ENCODE assay signal across 8 cellular contexts in genomic region chr14:90382491-90383125, GRCh38. TPM values are rescaled to one million over a fixed set of nuclear protein-coding genes. Genes with fewer than 3 reads are reported as not detected.
DNase-seq lines count a peak whose midpoint lies in the region; ATAC-seq, FAIRE-seq and TF ChIP-seq lines count a peak whose summit lies in the region.

No MANE protein-coding gene starts in this region.

- H3K27ac ChIP-seq in A549 (peak overlapping the region; percentile 93 to 97), left ventricle myocardium inferior (replicated peaks) (peak overlapping the region; percentile 100), prostate gland (peak overlapping the region; percentile 99 to 100), uterus (peak overlapping the region; percentile 100)

- intact Hi-C loops in left ventricle myocardium inferior (cut with micrococcal nuclease) (no loop called here), prostate gland (cut with DNase I) (loop anchor here (2.0 to 5.0 kb wide), 3 partner anchors 14 to 125 kb away; partner anchors contain the start of genes CALM1, NRDE2 and PSMC1), uterus (cut with DNase I; ENCODE audit: low total_unique reads) (no loop called here)

- H3K4me3 ChIP-seq in A549 (peak overlapping the region; percentile 68), left ventricle myocardium inferior (peak overlapping the region; percentile 79), prostate gland (peak overlapping the region; percentile 49 to 63), uterus (peak overlapping the region; percentile 58 to 61)

- TF ChIP-seq EP300 in A549 (IDR thresholded peaks at IDR 0.05), result no peak

- WGBS in A549 (ENCODE audit: missing lambda C conversion rate), result 1% methylated on average over 33 of the region's 34 CpGs
- WGBS in prostate gland, result under 1% methylated on average over 34 of the region's 34 CpGs

- POLR2A ChIA-PET in A549 (lab: Yijun Ruan, JAX), result interaction anchor here (0.6 to 3.9 kb wide), 7 partner anchors 9 to 81 kb away, joined by 3 to 69 read pairs (median 4); partner anchors contain the start of gene CALM1

- no peaks in the 10 kb centered on the region for H3K27me3 ChIP-seq in left ventricle myocardium inferior (ENCODE audit: low read depth)
- no peaks in the 10 kb centered on the region for H3K27me3 ChIP-seq in prostate gland (replicated peaks; ENCODE audit: insufficient read depth)
- no peaks in the 10 kb centered on the region for H3K27me3 ChIP-seq in uterus

- no peak for TF ChIP-seq RAD21 in A549 (conservative IDR thresholded peaks at IDR 0.05 in 1 of 2, IDR thresholded peaks at IDR 0.05 in 1 of 2)

- H3K4me2 ChIP-seq in A549, result peak overlapping the region; percentile 71

- ATAC-seq in A549 (peak; percentile 54 to 56), GM18867 (IDR thresholded peaks at IDR 0.05; ENCODE audit: unreplicated experiment) (peak; percentile 20), HG03520 (IDR thresholded peaks at IDR 0.05; ENCODE audit: unreplicated experiment) (peak; percentile 8)

- no peaks in the 10 kb centered on the region for H3K36me3 ChIP-seq in left ventricle myocardium inferior
- no peaks in the 10 kb centered on the region for H3K36me3 ChIP-seq in prostate gland
- H3K36me3 ChIP-seq in uterus, result no peaks in the 10 kb centered on the region

- DNase-seq in A549 (ENCODE audit: low read depth in 1 of 2, low spot score in 1 of 2), result peak; percentile 41 to 75
- DNase-seq in RCC 7860 (ENCODE audit: low spot score), result peak; percentile 6
- peak; percentile 62 for DNase-seq in activated naive CD8-positive, alpha-beta T cell treated with anti-CD3 and anti-CD28 coated beads, Interleukin-2, amount 50 U/mL, for 16 hours (ENCODE audit: low read depth, low spot score)
- DNase-seq in left ventricle myocardium inferior, result peak; percentile 63
- peak; percentile 73 for DNase-seq in prostate gland (ENCODE audit: low spot score)
- DNase-seq in uterus, result peak; percentile 82 to 89

- H3K9me3 ChIP-seq in A549, result no peaks in the 10 kb centered on the region
- H3K9me3 ChIP-seq in left ventricle myocardium inferior (replicated peaks), result no peaks in the 10 kb centered on the region
- no peaks in the 10 kb centered on the region for H3K9me3 ChIP-seq in prostate gland
- no peaks in the 10 kb centered on the region for H3K9me3 ChIP-seq in uterus

- TF ChIP-seq POLR2A in A549 (IDR thresholded peaks at IDR 0.05; ENCODE audit: low read length) (no peak; the same call in 1 of the 2 replicates), prostate gland (IDR thresholded peaks at IDR 0.05) (no peak), uterus (IDR thresholded peaks at IDR 0.05) (peak in 1 of 2 donors; percentile 33)

- no peak for FAIRE-seq in A549 (lab: Jason Lieb, UNC)
- no peak for FAIRE-seq in RCC 7860 (lab: Jason Lieb, UNC)

- TF ChIP-seq CTCF in A549 (IDR thresholded peaks at IDR 0.05) (no peak), left ventricle myocardium inferior (IDR thresholded peaks at IDR 0.05; ENCODE audit: borderline replicate concordance) (no peak), prostate gland (IDR thresholded peaks at IDR 0.05) (no peak), uterus (IDR thresholded peaks at IDR 0.05) (no peak)

- CTCF ChIA-PET in A549 (lab: Yijun Ruan, JAX), result interaction anchor here (0.7 to 1.0 kb wide), 3 partner anchors 17 to 48 kb away, joined by 3 to 4 read pairs (median 3); no protein-coding TSS in a partner anchor

- H3K4me1 ChIP-seq in A549 (peaks cover 11% of the 10 kb centered on the region; the same call in 2 of the 3 replicates), left ventricle myocardium inferior (peaks cover 42% of the 10 kb centered on the region), prostate gland (replicated peaks) (peaks cover 9% of the 10 kb centered on the region), uterus (peaks cover 6% of the 10 kb centered on the region in 2 donors)

TF ChIP-seq in A549, 52 proteins besides CTCF, POLR2A, EP300 and RAD21:
- TF ChIP-seq FOXS1 (CRISPR knock-in tag; IDR thresholded peaks at IDR 0.05), result no peak
- TF ChIP-seq HEYL (CRISPR knock-in tag; IDR thresholded peaks at IDR 0.05), result no peak
- TF ChIP-seq RFX5 (IDR thresholded peaks at IDR 0.05), result no peak; the same call in 1 of the 2 replicates
- no peak for TF ChIP-seq NFE2L2 (conservative IDR thresholded peaks at IDR 0.05; ENCODE audit: low read length)
- no peak for TF ChIP-seq ESRRA (IDR thresholded peaks at IDR 0.05; ENCODE audit: borderline replicate concordance, low read length)
- TF ChIP-seq PHF8 (IDR thresholded peaks at IDR 0.05; ENCODE audit: borderline replicate concordance, low read depth), result peak; percentile 87; the same call in 1 of the 2 replicates
- TF ChIP-seq HOXB5 (CRISPR knock-in tag; IDR thresholded peaks at IDR 0.05), result no peak
- 0 out of 2 replicates have a peak, but pooled peaks have one; percentile 26 for TF ChIP-seq HOXA7 (CRISPR knock-in tag; IDR thresholded peaks at IDR 0.05)
- TF ChIP-seq BCL3 (IDR thresholded peaks at IDR 0.05), result peak; percentile 13; the same call in 1 of the 3 replicates
TF ChIP-seq in A549: peak in this region for 3.

RNA-seq across cellular contexts. Expression of gene CALM1, which starts 14.2 kb away (rescaled TPM):
- polyA plus RNA-seq in A549 (2011; rRNA removed) (337 and 451 TPM in 2 replicates), A549 (2017; fragmentation: RNase III; extraction: RNeasy Plus Mini Kit Qiagen cat#74134 plus additional on column Dnase treatment) (374 to 398 TPM (median 385 TPM) in 3 replicates)
- 389 and 431 TPM in 2 replicates for polyA plus RNA-seq in A549 (2012; cell fraction: cytosol; rRNA removed)
- polyA plus RNA-seq in A549 (2012; cell fraction: nucleus; rRNA removed), result 183 and 312 TPM in 2 replicates
- 150 and 191 TPM in 2 replicates for polyA minus RNA-seq in A549 (2011; rRNA and poly(A)+ RNA removed)
- total RNA-seq in left ventricle myocardium inferior (503 TPM), prostate gland (100 to 1,000 TPM; 237 to 287 TPM), uterus (100 to 1,000 TPM; 155 to 248 (median 201) TPM)

RNA-seq across cellular contexts. Expression of gene NRDE2, which starts 50.9 kb away (rescaled TPM):
- 12.7 and 14.7 TPM in 2 replicates for polyA plus RNA-seq in A549 (2011; rRNA removed)
- 7.6 and 7.7 TPM in 2 replicates for polyA plus RNA-seq in A549 (2012; cell fraction: cytosol; rRNA removed)
- 14.7 and 24.3 TPM in 2 replicates for polyA plus RNA-seq in A549 (2012; cell fraction: nucleus; rRNA removed)
- polyA plus RNA-seq in A549 (2017; fragmentation: RNase III; extraction: RNeasy Plus Mini Kit Qiagen cat#74134 plus additional on column Dnase treatment), result 10.2 to 12.5 TPM (median 11.6 TPM) in 3 replicates
- polyA minus RNA-seq in A549 (2011; rRNA and poly(A)+ RNA removed), result 17.8 and 23.2 TPM in 2 replicates
- 10.5 TPM for total RNA-seq in left ventricle myocardium inferior
- total RNA-seq in prostate gland, result 10 to 100 TPM; 18.8 to 21.5 TPM
- total RNA-seq in uterus, result 10 to 100 TPM in 3 of 4 donors, 1 to 10 TPM in 1; 2.1 to 31.1 (median 27.0) TPM

Comparison
In these comparisons a context has a peak if more than half of its experiments do, and no peak if none do; other contexts are left out.
1. Peak in every context shown above with its lines: DNase-seq, ATAC-seq, H3K4me3 ChIP-seq and H3K27ac ChIP-seq.
2. DNase-seq: peak in every context shown above with its lines; median percentile 86 in uterus; 73 in prostate gland; 63 in left ventricle myocardium inferior; 62 in activated naive CD8-positive, alpha-beta T cell treated with anti-CD3 and anti-CD28 coated beads, Interleukin-2, amount 50 U/mL, for 16 hours; 58 in A549; 6 in RCC 7860.